1 cellular context compared by ENCODE assay signal in the genomic region with DNA sequence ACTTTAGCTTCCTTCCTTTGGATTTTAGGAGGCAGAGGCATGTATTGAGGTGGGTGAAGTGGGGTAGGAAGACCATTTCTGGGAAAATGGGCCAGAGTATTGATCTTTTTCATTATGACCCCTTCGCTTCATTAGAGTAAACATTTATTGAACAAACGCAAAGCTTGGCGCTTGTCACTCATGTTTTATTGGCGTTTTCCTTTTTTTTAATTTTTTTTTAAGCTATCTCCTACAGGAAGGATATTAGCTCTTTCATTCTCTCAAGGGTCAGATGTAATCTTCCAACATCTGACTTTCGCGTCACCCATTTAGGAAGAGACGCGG.
TF ChIP-seq lines count a peak whose summit lies in the region.

No MANE protein-coding gene starts in this region.

TF ChIP-seq in K562, 482 proteins besides CTCF, POLR2A, EP300 and RAD21 (continued from another document):
- TF ChIP-seq, protein P1, sequence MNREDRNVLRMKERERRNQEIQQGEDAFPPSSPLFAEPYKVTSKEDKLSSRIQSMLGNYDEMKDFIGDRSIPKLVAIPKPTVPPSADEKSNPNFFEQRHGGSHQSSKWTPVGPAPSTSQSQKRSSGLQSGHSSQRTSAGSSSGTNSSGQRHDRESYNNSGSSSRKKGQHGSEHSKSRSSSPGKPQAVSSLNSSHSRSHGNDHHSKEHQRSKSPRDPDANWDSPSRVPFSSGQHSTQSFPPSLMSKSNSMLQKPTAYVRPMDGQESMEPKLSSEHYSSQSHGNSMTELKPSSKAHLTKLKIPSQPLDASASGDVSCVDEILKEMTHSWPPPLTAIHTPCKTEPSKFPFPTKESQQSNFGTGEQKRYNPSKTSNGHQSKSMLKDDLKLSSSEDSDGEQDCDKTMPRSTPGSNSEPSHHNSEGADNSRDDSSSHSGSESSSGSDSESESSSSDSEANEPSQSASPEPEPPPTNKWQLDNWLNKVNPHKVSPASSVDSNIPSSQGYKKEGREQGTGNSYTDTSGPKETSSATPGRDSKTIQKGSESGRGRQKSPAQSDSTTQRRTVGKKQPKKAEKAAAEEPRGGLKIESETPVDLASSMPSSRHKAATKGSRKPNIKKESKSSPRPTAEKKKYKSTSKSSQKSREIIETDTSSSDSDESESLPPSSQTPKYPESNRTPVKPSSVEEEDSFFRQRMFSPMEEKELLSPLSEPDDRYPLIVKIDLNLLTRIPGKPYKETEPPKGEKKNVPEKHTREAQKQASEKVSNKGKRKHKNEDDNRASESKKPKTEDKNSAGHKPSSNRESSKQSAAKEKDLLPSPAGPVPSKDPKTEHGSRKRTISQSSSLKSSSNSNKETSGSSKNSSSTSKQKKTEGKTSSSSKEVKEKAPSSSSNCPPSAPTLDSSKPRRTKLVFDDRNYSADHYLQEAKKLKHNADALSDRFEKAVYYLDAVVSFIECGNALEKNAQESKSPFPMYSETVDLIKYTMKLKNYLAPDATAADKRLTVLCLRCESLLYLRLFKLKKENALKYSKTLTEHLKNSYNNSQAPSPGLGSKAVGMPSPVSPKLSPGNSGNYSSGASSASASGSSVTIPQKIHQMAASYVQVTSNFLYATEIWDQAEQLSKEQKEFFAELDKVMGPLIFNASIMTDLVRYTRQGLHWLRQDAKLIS (CRISPR knock-in tag; IDR thresholded peaks at IDR 0.05) = no peak
- TF ChIP-seq, protein P2, sequence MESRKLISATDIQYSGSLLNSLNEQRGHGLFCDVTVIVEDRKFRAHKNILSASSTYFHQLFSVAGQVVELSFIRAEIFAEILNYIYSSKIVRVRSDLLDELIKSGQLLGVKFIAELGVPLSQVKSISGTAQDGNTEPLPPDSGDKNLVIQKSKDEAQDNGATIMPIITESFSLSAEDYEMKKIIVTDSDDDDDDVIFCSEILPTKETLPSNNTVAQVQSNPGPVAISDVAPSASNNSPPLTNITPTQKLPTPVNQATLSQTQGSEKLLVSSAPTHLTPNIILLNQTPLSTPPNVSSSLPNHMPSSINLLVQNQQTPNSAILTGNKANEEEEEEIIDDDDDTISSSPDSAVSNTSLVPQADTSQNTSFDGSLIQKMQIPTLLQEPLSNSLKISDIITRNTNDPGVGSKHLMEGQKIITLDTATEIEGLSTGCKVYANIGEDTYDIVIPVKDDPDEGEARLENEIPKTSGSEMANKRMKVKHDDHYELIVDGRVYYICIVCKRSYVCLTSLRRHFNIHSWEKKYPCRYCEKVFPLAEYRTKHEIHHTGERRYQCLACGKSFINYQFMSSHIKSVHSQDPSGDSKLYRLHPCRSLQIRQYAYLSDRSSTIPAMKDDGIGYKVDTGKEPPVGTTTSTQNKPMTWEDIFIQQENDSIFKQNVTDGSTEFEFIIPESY (CRISPR knock-in tag; IDR thresholded peaks at IDR 0.05) = peak; percentile 81
- TF ChIP-seq SIN3A (IDR thresholded peaks at IDR 0.05; ENCODE audit: borderline replicate concordance in 2 of 2, control insufficient read depth in 1 of 2, low read depth in 2 of 2, low read length in 2 of 2) = no peak
- no peak for TF ChIP-seq ZNF274 (IDR thresholded peaks at IDR 0.05; ENCODE audit: borderline replicate concordance, low read depth, low read length)
- peak; percentile 92 for TF ChIP-seq TRIM28 (IDR thresholded peaks at IDR 0.05)
- peak; percentile 47; the same call in 1 of the 2 replicates for TF ChIP-seq SMARCA4 (IDR thresholded peaks at IDR 0.05)
- no peak for TF ChIP-seq KLF10 (CRISPR knock-in tag; IDR thresholded peaks at IDR 0.05)
- TF ChIP-seq, protein P3, sequence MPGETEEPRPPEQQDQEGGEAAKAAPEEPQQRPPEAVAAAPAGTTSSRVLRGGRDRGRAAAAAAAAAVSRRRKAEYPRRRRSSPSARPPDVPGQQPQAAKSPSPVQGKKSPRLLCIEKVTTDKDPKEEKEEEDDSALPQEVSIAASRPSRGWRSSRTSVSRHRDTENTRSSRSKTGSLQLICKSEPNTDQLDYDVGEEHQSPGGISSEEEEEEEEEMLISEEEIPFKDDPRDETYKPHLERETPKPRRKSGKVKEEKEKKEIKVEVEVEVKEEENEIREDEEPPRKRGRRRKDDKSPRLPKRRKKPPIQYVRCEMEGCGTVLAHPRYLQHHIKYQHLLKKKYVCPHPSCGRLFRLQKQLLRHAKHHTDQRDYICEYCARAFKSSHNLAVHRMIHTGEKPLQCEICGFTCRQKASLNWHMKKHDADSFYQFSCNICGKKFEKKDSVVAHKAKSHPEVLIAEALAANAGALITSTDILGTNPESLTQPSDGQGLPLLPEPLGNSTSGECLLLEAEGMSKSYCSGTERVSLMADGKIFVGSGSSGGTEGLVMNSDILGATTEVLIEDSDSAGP (CRISPR knock-in tag; IDR thresholded peaks at IDR 0.05) = peak; percentile 99
- TF ChIP-seq STAG1 (CRISPR knock-in tag; IDR thresholded peaks at IDR 0.05; ENCODE audit: borderline replicate concordance) = no peak
- TF ChIP-seq, protein P4, sequence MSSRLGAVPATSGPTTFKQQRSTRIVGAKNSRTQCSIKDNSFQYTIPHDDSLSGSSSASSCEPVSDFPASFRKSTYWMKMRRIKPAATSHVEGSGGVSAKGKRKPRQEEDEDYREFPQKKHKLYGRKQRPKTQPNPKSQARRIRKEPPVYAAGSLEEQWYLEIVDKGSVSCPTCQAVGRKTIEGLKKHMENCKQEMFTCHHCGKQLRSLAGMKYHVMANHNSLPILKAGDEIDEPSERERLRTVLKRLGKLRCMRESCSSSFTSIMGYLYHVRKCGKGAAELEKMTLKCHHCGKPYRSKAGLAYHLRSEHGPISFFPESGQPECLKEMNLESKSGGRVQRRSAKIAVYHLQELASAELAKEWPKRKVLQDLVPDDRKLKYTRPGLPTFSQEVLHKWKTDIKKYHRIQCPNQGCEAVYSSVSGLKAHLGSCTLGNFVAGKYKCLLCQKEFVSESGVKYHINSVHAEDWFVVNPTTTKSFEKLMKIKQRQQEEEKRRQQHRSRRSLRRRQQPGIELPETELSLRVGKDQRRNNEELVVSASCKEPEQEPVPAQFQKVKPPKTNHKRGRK (tag; IDR thresholded peaks at IDR 0.05) = peak; percentile 82
- TF ChIP-seq CTBP1 (IDR thresholded peaks at IDR 0.05; ENCODE audit: borderline replicate concordance) = no peak
- no peak for TF ChIP-seq ZNF175 (CRISPR knock-in tag; IDR thresholded peaks at IDR 0.05; ENCODE audit: low read depth)
- no peak for TF ChIP-seq ARID1B (IDR thresholded peaks at IDR 0.05)
- 0 out of 2 replicates have a peak, but pooled peaks have one; percentile 0 for TF ChIP-seq ZKSCAN1 (IDR thresholded peaks at IDR 0.05; ENCODE audit: low read depth, low read length)
- TF ChIP-seq, protein P5, sequence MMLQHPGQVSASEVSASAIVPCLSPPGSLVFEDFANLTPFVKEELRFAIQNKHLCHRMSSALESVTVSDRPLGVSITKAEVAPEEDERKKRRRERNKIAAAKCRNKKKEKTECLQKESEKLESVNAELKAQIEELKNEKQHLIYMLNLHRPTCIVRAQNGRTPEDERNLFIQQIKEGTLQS (IDR thresholded peaks at IDR 0.05) = no peak
- TF ChIP-seq, protein P5 (CRISPR knock-in tag; conservative IDR thresholded peaks at IDR 0.05) = no peak
- TF ChIP-seq ZNF263 (CRISPR knock-in tag; IDR thresholded peaks at IDR 0.05; ENCODE audit: borderline replicate concordance) = no peak
- TF ChIP-seq, protein P6, sequence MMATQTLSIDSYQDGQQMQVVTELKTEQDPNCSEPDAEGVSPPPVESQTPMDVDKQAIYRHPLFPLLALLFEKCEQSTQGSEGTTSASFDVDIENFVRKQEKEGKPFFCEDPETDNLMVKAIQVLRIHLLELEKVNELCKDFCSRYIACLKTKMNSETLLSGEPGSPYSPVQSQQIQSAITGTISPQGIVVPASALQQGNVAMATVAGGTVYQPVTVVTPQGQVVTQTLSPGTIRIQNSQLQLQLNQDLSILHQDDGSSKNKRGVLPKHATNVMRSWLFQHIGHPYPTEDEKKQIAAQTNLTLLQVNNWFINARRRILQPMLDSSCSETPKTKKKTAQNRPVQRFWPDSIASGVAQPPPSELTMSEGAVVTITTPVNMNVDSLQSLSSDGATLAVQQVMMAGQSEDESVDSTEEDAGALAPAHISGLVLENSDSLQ (IDR thresholded peaks at IDR 0.05) = peak; percentile 44; the same call in 1 of the 2 replicates
- no peak for TF ChIP-seq MED1 (CRISPR knock-in tag; IDR thresholded peaks at IDR 0.05; ENCODE audit: borderline replicate concordance)
- TF ChIP-seq SRSF9 (IDR thresholded peaks at IDR 0.05; ENCODE audit: borderline replicate concordance, low read depth, low read length) = no peak
- peak; percentile 83 for TF ChIP-seq FOXM1 (IDR thresholded peaks at IDR 0.05; ENCODE audit: low read depth)
- no peak for TF ChIP-seq FOXM1 (CRISPR knock-in tag; IDR thresholded peaks at IDR 0.05; ENCODE audit: low read depth)
- peak; percentile 78; the same call in 1 of the 2 replicates for TF ChIP-seq CBX5 (IDR thresholded peaks at IDR 0.05; ENCODE audit: borderline replicate concordance, low read depth)
- TF ChIP-seq, protein P7, sequence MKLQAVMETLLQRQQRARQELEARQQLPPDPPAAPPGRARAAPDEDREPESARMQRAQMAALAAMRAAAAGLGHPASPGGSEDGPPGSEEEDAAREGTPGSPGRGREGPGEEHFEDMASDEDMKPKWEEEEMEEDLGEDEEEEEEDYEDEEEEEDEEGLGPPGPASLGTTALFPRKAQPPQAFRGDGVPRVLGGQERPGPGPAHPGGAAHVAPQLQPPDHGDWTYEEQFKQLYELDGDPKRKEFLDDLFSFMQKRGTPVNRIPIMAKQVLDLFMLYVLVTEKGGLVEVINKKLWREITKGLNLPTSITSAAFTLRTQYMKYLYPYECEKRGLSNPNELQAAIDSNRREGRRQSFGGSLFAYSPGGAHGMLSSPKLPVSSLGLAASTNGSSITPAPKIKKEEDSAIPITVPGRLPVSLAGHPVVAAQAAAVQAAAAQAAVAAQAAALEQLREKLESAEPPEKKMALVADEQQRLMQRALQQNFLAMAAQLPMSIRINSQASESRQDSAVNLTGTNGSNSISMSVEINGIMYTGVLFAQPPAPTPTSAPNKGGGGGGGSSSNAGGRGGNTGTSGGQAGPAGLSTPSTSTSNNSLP (IDR thresholded peaks at IDR 0.05; ENCODE audit: borderline replicate concordance, low read depth, low read length) = no peak
- TF ChIP-seq ZNF77 (CRISPR knock-in tag; IDR thresholded peaks at IDR 0.05) = no peak
- TF ChIP-seq, protein P8, sequence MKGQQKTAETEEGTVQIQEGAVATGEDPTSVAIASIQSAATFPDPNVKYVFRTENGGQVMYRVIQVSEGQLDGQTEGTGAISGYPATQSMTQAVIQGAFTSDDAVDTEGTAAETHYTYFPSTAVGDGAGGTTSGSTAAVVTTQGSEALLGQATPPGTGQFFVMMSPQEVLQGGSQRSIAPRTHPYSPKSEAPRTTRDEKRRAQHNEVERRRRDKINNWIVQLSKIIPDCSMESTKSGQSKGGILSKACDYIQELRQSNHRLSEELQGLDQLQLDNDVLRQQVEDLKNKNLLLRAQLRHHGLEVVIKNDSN (CRISPR knock-in tag; IDR thresholded peaks at IDR 0.05) = no peak
- no peak for TF ChIP-seq ZBED1 (IDR thresholded peaks at IDR 0.05)
- no peak for TF ChIP-seq HCFC1 (IDR thresholded peaks at IDR 0.05; ENCODE audit: low read depth, low read length)
- no peak for TF ChIP-seq ZNF699 (CRISPR knock-in tag; IDR thresholded peaks at IDR 0.05; ENCODE audit: insufficient replicate concordance)
- TF ChIP-seq TBL1XR1 (IDR thresholded peaks at IDR 0.05; ENCODE audit: low read length in 2 of 2) = 0 out of 4 replicates have a peak, but pooled peaks of 1 of the 2 experiments have one; percentile 8
- TF ChIP-seq, protein P9, sequence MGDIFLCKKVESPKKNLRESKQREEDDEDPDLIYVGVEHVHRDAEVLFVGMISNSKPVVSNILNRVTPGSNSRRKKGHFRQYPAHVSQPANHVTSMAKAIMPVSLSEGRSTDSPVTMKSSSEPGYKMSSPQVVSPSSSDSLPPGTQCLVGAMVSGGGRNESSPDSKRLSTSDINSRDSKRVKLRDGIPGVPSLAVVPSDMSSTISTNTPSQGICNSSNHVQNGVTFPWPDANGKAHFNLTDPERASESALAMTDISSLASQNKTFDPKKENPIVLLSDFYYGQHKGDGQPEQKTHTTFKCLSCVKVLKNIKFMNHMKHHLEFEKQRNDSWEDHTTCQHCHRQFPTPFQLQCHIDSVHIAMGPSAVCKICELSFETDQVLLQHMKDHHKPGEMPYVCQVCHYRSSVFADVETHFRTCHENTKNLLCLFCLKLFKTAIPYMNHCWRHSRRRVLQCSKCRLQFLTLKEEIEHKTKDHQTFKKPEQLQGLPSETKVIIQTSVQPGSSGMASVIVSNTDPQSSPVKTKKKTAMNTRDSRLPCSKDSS (IDR thresholded peaks at IDR 0.05; ENCODE audit: low read depth, partially characterized antibody) = peak; percentile 50
- 0 out of 2 replicates have a peak, but pooled peaks have one; percentile 5 for TF ChIP-seq NFATC3 (IDR thresholded peaks at IDR 0.05)
- TF ChIP-seq, protein P10, sequence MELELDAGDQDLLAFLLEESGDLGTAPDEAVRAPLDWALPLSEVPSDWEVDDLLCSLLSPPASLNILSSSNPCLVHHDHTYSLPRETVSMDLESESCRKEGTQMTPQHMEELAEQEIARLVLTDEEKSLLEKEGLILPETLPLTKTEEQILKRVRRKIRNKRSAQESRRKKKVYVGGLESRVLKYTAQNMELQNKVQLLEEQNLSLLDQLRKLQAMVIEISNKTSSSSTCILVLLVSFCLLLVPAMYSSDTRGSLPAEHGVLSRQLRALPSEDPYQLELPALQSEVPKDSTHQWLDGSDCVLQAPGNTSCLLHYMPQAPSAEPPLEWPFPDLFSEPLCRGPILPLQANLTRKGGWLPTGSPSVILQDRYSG (tag; conservative IDR thresholded peaks at IDR 0.05; ENCODE audit: low read depth) = no peak
- 0 out of 2 replicates have a peak, but pooled peaks have one; percentile 37 for TF ChIP-seq DPF2 (IDR thresholded peaks at IDR 0.05)
- no peak for TF ChIP-seq KLF6 (CRISPR knock-in tag; IDR thresholded peaks at IDR 0.05; ENCODE audit: borderline replicate concordance)
- TF ChIP-seq CC2D1A (IDR thresholded peaks at IDR 0.05) = peak; percentile 20; the same call in 1 of the 2 replicates
- TF ChIP-seq SLC30A9 (CRISPR knock-in tag; IDR thresholded peaks at IDR 0.05) = no peak
- TF ChIP-seq HOXB6 (CRISPR knock-in tag; IDR thresholded peaks at IDR 0.05; ENCODE audit: borderline replicate concordance) = no peak
- TF ChIP-seq CBX2 (IDR thresholded peaks at IDR 0.05; ENCODE audit: insufficient read depth, low read length, poor library complexity, severe bottlenecking) = no peak
